Comparison of ENCODE assay signal across 8 cellular contexts in genomic region chr7:100705341-100705752, GRCh38. TPM values are rescaled to one million over a fixed set of nuclear protein-coding genes. Genes with fewer than 3 reads are reported as not detected.
DNase-seq lines count a peak whose midpoint lies in the region; TF ChIP-seq lines count a peak whose summit lies in the region.

No MANE protein-coding gene starts in this region.

- DNase-seq in GM06990 (ENCODE audit: extremely low read depth, insufficient read length): peak; percentile 90
- DNase-seq in H7: peak; percentile 96
- peak; percentile 36 for DNase-seq in amniotic epithelial cell (ENCODE audit: low read depth)
- DNase-seq in left ventricle myocardium inferior: peak; percentile 75
- peak; percentile 64 for DNase-seq in prostate gland (ENCODE audit: low spot score)
- DNase-seq in uterus: peak; percentile 78 to 86

- TF ChIP-seq POLR2A in prostate gland (IDR thresholded peaks at IDR 0.05) (no peak), uterus (IDR thresholded peaks at IDR 0.05) (no peak)

- H3K36me3 ChIP-seq in GM06990 (ENCODE audit: control insufficient read depth, insufficient read depth, low read length) (no peaks in the 10 kb centered on the region; the same call in 1 of the 2 replicates), H7 (replicated peaks; ENCODE audit: control insufficient read depth, insufficient read depth, low read length) (peaks cover 6% of the 10 kb centered on the region), Loucy (ENCODE audit: insufficient read depth, low read length) (no peaks in the 10 kb centered on the region), SU-DHL-6 (ENCODE audit: low read length) (no peaks in the 10 kb centered on the region), left ventricle myocardium inferior (peaks cover 12% of the 10 kb centered on the region), prostate gland (no peaks in the 10 kb centered on the region), uterus (no peaks in the 10 kb centered on the region)

- peaks cover 28% of the 10 kb centered on the region for H3K79me2 ChIP-seq in Loucy (ENCODE audit: insufficient read depth, low read length)
- peaks cover 19% of the 10 kb centered on the region for H3K79me2 ChIP-seq in SU-DHL-6 (ENCODE audit: insufficient read depth, low read length)

- peak; percentile 98 for TF ChIP-seq CTCF in GM06990 (IDR thresholded peaks at IDR 0.05; ENCODE audit: insufficient read depth, low read length, poor library complexity, severe bottlenecking)
- TF ChIP-seq CTCF in Loucy (conservative IDR thresholded peaks at IDR 0.05; ENCODE audit: low read length): peak; percentile 87
- peak; percentile 90 for TF ChIP-seq CTCF in SU-DHL-6 (IDR thresholded peaks at IDR 0.05; ENCODE audit: insufficient read depth, low read length, poor library complexity, severe bottlenecking)
- TF ChIP-seq CTCF in left ventricle myocardium inferior (IDR thresholded peaks at IDR 0.05; ENCODE audit: borderline replicate concordance): peak; percentile 89
- peak; percentile 64 to 95 (median 92) for TF ChIP-seq CTCF in prostate gland (IDR thresholded peaks at IDR 0.05)
- peak; percentile 81 to 92 (median 90) for TF ChIP-seq CTCF in uterus (IDR thresholded peaks at IDR 0.05)

- H3K4me1 ChIP-seq in Loucy (ENCODE audit: insufficient read depth, low read length, poor library complexity, severe bottlenecking): peaks cover 18% of the 10 kb centered on the region
- H3K4me1 ChIP-seq in left ventricle myocardium inferior: peaks cover 30% of the 10 kb centered on the region
- H3K4me1 ChIP-seq in prostate gland (replicated peaks): peaks cover 6% of the 10 kb centered on the region
- H3K4me1 ChIP-seq in uterus: peaks cover 0 to 5% of the 10 kb centered on the region in 2 donors

- H3K27me3 ChIP-seq in GM06990 (replicated peaks; ENCODE audit: control insufficient read depth, insufficient read depth, low read length) (no peaks in the 10 kb centered on the region), H7 (ENCODE audit: control insufficient read depth, insufficient read depth, low read length) (no peaks in the 10 kb centered on the region), Loucy (ENCODE audit: insufficient read depth, low read length, poor library complexity, severe bottlenecking) (no peaks in the 10 kb centered on the region), SU-DHL-6 (ENCODE audit: low read length) (no peaks in the 10 kb centered on the region), left ventricle myocardium inferior (ENCODE audit: low read depth) (no peaks in the 10 kb centered on the region), prostate gland (replicated peaks; ENCODE audit: insufficient read depth) (no peaks in the 10 kb centered on the region), uterus (no peaks in the 10 kb centered on the region)

- WGBS in prostate gland: 0% methylated on average over 20 of the region's 25 CpGs

- H3K9me3 ChIP-seq in Loucy (ENCODE audit: insufficient read depth, low read depth, low read length): no peaks in the 10 kb centered on the region
- H3K9me3 ChIP-seq in SU-DHL-6 (ENCODE audit: insufficient read depth, low read length): no peaks in the 10 kb centered on the region
- no peaks in the 10 kb centered on the region for H3K9me3 ChIP-seq in left ventricle myocardium inferior (replicated peaks)
- H3K9me3 ChIP-seq in prostate gland: no peaks in the 10 kb centered on the region
- no peaks in the 10 kb centered on the region for H3K9me3 ChIP-seq in uterus

- H2AFZ ChIP-seq in Loucy (ENCODE audit: low read length): peak overlapping the region; percentile 44; the same call in 1 of the 2 replicates
- H2AFZ ChIP-seq in SU-DHL-6 (ENCODE audit: low read depth, low read length, severe bottlenecking): peak overlapping the region; percentile 35

- H3K4me2 ChIP-seq in Loucy (ENCODE audit: low read depth, low read length, poor library complexity, severe bottlenecking) (peak overlapping the region; percentile 97), SU-DHL-6 (ENCODE audit: low read depth, low read length, poor library complexity, severe bottlenecking) (peak overlapping the region; percentile 57)

- H3K9me2 ChIP-seq in Loucy (replicated peaks; ENCODE audit: low read depth, low read length) (no peaks in the 10 kb centered on the region), SU-DHL-6 (replicated peaks; ENCODE audit: insufficient read depth, low read length) (no peaks in the 10 kb centered on the region)

- H4K20me1 ChIP-seq in Loucy (ENCODE audit: insufficient read depth, low read length, poor library complexity, severe bottlenecking): peaks cover 12% of the 10 kb centered on the region
- no peaks in the 10 kb centered on the region for H4K20me1 ChIP-seq in SU-DHL-6 (ENCODE audit: low read depth, low read length)

- intact Hi-C loops in left ventricle myocardium inferior (cut with micrococcal nuclease): no loop called here
- intact Hi-C loops in prostate gland (cut with DNase I): loop anchor here (2.0 to 5.0 kb wide), 2 partner anchors 122 to 147 kb away; partner anchors contain the start of genes EPHB4 and SLC12A9
- intact Hi-C loops in uterus (cut with DNase I; ENCODE audit: low total_unique reads): no loop called here

- H3F3A ChIP-seq in Loucy (ENCODE audit: low read depth) (no peaks in the 10 kb centered on the region), SU-DHL-6 (ENCODE audit: insufficient read depth) (0 out of 2 replicates have a peak, but pooled peaks cover 3% of the 10 kb centered on the region)

- peak overlapping the region; percentile 94 for H3K4me3 ChIP-seq in GM06990 (replicated peaks; ENCODE audit: low read depth, low read length)
- peak overlapping the region; percentile 95 for H3K4me3 ChIP-seq in H7 (ENCODE audit: insufficient read depth, low read depth, low read length)
- peak overlapping the region; percentile 98 for H3K4me3 ChIP-seq in Loucy (ENCODE audit: low read length, poor library complexity, severe bottlenecking)
- peak overlapping the region; percentile 99 for H3K4me3 ChIP-seq in SU-DHL-6 (ENCODE audit: insufficient read depth, low read length, poor library complexity, severe bottlenecking)
- H3K4me3 ChIP-seq in left ventricle myocardium inferior: peak overlapping the region; percentile 83
- peak overlapping the region; percentile 75 to 84 for H3K4me3 ChIP-seq in prostate gland
- peak overlapping the region; percentile 79 to 90 for H3K4me3 ChIP-seq in uterus

- H3K27ac ChIP-seq in SU-DHL-6 (ENCODE audit: low read depth, low read length) (peak overlapping the region; percentile 59), left ventricle myocardium inferior (replicated peaks) (peak overlapping the region; percentile 97), prostate gland (peak overlapping the region; percentile 94 to 96), uterus (peak overlapping the region; percentile 88 to 90)

- H3K9ac ChIP-seq in Loucy (ENCODE audit: low read depth, low read length, poor library complexity, severe bottlenecking): peak overlapping the region; percentile 92
- peak overlapping the region; percentile 98 for H3K9ac ChIP-seq in SU-DHL-6 (ENCODE audit: low read length)

RNA-seq across cellular contexts. Expression of gene POP7, which starts 0.6 kb away (rescaled TPM):
- total RNA-seq in H7 (2014; rRNA removed; shearing (Covaris generic)): 95.0 and 128 TPM in 2 replicates
- total RNA-seq in left ventricle myocardium inferior (30.6 TPM), prostate gland (10 to 100 TPM; 41.4 to 45.2 TPM), uterus (10 to 100 TPM; 16.4 to 53.8 (median 23.8) TPM)

RNA-seq across cellular contexts. Expression of gene GIGYF1, which starts 11.3 kb away (rescaled TPM):
- 48.2 and 66.4 TPM in 2 replicates for total RNA-seq in H7 (2014; rRNA removed; shearing (Covaris generic))
- 24.5 TPM for total RNA-seq in left ventricle myocardium inferior
- 10 to 100 TPM; 37.0 to 82.2 TPM for total RNA-seq in prostate gland
- 10 to 100 TPM in 3 of 4 donors, 1 to 10 TPM in 1; 9.7 to 90.9 (median 31.9) TPM for total RNA-seq in uterus

RNA-seq across cellular contexts. Expression of gene EPO, which starts 14.9 kb away (rescaled TPM):
- 0.15 TPM in 1 of 2 replicates, not detected in the other for total RNA-seq in H7 (2014; rRNA removed; shearing (Covaris generic))
- not detected for total RNA-seq in left ventricle myocardium inferior
- total RNA-seq in prostate gland: 1 to 10 TPM in 1 of 2 donors, not detected in 1; 1.6 TPM
- 1 to 10 TPM in 1 of 4 donors, not detected in 3; 1.1 TPM for total RNA-seq in uterus

RNA-seq across cellular contexts. Expression of gene ZAN, which starts 28.0 kb away (rescaled TPM):
- 0.03 TPM in 1 of 2 replicates, not detected in the other for total RNA-seq in H7 (2014; rRNA removed; shearing (Covaris generic))
- total RNA-seq in left ventricle myocardium inferior (not detected), prostate gland (under 1 TPM in 1 of 2 donors, not detected in 1; 0.17 TPM), uterus (under 1 TPM in 1 of 4 donors, not detected in 3; 0.07 TPM)

RNA-seq across cellular contexts. Expression of gene GNB2, which starts 31.8 kb away (rescaled TPM):
- 108 and 122 TPM in 2 replicates for total RNA-seq in H7 (2014; rRNA removed; shearing (Covaris generic))
- total RNA-seq in left ventricle myocardium inferior (98.3 TPM), prostate gland (100 to 1,000 TPM; 376 to 417 TPM), uterus (100 to 1,000 TPM in 2 of 4 donors, 10 to 100 TPM in 2; 72.0 to 245 (median 94.3) TPM)

Comparison
In these comparisons a context has a peak if more than half of its experiments do, and no peak if none do; other contexts are left out.
1. Peak in every context shown above with its lines: DNase-seq, H3K4me3 ChIP-seq and H3K27ac ChIP-seq.
2. DNase-seq: peak in every context shown above with its lines; median percentile 96 in H7; 90 in GM06990; 82 in uterus; 75 in left ventricle myocardium inferior; 64 in prostate gland; 36 in amniotic epithelial cell.